Comparison of ENCODE assay signal across 25 cellular contexts in the genomic region with DNA sequence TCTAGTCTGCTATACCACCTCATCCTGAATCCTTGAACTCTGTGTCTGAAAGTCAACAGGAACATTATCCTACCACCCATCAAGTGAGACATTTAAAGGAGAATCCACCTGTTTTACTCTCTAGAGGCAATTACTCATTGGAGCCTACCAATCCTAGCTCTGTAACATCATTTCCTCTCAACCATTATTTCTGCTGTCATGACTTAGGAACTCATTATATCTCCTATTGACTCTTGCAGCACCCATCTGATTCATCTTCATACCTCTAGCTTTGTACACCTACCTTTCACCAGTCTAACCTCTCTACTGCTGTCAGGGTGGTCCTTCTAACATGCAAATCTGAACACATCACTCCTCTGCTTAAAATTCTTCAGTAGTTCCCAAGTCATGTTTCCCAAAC.
"Had no signal": no experiment of that assay in that cellular context is flagged by ENCODE, and none has a peak within 500 bp of the region (broad histone marks: within the 10 kb centered on the region; RNA-seq: fewer than 3 reads in every experiment).

No MANE protein-coding gene starts in this region.

- H3K4me3 ChIP-seq: hepatocyte, left lung, lung, pancreas, prostate gland, skin epidermis, suprapubic skin, thoracic aorta, tibial artery, upper lobe of right lung had no signal

- DNase-seq: islet precursor cell; kidney glomerular epithelial cell; left colon; left lung; naive thymus-derived CD8-positive, alpha-beta T cell; nucleus accumbens; pancreas; posterior cingulate gyrus; retina; right cardiac atrium; stimulated activated CD4-positive, alpha-beta T cell treated with anti-CD3 and anti-CD28 coated beads, Interleukin-12 subunit alpha, Interleukin-12 subunit beta, amount 100 ng/mL, for 4 hours; stimulated activated CD4-positive, alpha-beta T cell treated with anti-CD3 and anti-CD28 coated beads, Interleukin-15, amount 100 ng/mL, for 24 hours; stimulated activated CD4-positive, alpha-beta T cell treated with anti-CD3 and anti-CD28 coated beads, Interleukin-2, amount 100 ng/mL, for 24 hours; stimulated activated CD4-positive, alpha-beta T cell treated with anti-CD3 and anti-CD28 coated beads, Interleukin-4, amount 100 ng/mL, for 1 hour; stimulated activated naive CD4-positive, alpha-beta T cell; tibial artery; trophoblast cell; upper lobe of right lung had no signal

- H3K9me3 ChIP-seq: pancreas, prostate gland, suprapubic skin, upper lobe of right lung had no signal

- H3K4me1 ChIP-seq: left lung, pancreas, prostate gland, suprapubic skin, tibial artery, upper lobe of right lung had no signal

- ATAC-seq: left colon; left lung; naive thymus-derived CD8-positive, alpha-beta T cell; pancreas; right cardiac atrium; sciatic nerve; upper lobe of right lung had no signal

- H3K27ac ChIP-seq: hepatocyte, left lung, pancreas, prostate gland, suprapubic skin, thoracic aorta, tibial artery, upper lobe of right lung had no signal

- H3K36me3 ChIP-seq: left lung, pancreas, prostate gland, suprapubic skin, thoracic aorta, tibial artery, upper lobe of right lung had no signal

- H3K27me3 ChIP-seq: hepatocyte, left lung, pancreas, suprapubic skin, tibial artery, upper lobe of right lung had no signal
